ENCODE assay signal across 8 cellular contexts in the genomic region with DNA sequence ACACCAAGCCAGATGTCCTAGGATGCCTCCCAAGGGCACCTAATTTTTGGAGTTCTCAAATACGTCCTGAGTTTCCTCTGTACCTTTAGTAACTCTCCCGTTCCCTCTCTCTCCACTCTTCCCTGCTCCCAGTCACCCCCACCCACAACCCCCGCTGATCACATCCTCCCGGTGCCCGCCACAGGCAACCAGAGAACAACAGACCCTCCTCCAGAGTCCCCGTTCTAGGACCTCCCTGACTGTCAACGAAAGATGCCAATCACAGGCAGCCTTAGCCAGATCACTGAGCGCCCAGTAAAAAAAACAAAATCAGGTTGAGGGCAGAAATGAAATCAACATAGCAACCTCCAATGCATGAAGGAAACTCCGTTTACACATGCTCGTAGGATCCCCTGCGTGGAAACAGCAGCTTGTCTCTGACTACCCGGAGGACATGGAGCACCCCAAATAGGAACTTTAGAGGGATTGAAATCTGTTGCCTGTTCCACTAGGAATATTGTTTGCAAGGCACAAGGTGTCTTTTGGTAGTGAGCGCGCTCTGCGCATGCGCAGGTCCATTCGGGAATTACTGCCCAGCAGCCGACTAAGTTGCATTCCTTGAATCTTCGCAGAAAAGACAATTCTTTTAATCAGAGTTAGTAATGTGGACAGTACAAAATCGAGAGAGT. TPM values are rescaled to one million over a fixed set of nuclear protein-coding genes. Genes with fewer than 3 reads are reported as not detected.
A peak's percentile ranks its signal among the peaks of the same experiment; 100 is the strongest.
DNase-seq lines count a peak whose midpoint lies in the region; ATAC-seq and TF ChIP-seq lines count a peak whose summit lies in the region.

A gene (plus strand): TSS at position 557 of the 668 bp plus-strand sequence.

- no peaks in the 10 kb centered on the region for H3K36me3 ChIP-seq in left lung

- in situ Hi-C loops in GM13977 (cut with MboI; ENCODE audit: low pct_unique_long_range_greater_than_20kb, low sequenced_read_pairs, unreplicated experiment): no loop called here

- H3K27me3 Mint-ChIP-seq in T-helper 2 cell treated with Interferon-gamma antibody and Interleukin-4, amounts not matched to agents 5 μg/mL and 100 μg/mL, for 36 hours (ENCODE audit: low read depth): peaks cover 43% of the 10 kb centered on the region

- intact Hi-C loops in dorsolateral prefrontal cortex (cut with DNase I): loop anchor here (5.0 to 10.0 kb wide), 3 partner anchors 96 to 104 kb away; no protein-coding TSS in a partner anchor
- intact Hi-C loops in left lung (cut with DNase I): no loop called here

- no peaks in the 10 kb centered on the region for H3K9me3 ChIP-seq in left lung

- H3K27me3 ChIP-seq in dorsolateral prefrontal cortex: no peaks in the 10 kb centered on the region
- peaks cover 24 to 45% of the 10 kb centered on the region in 2 donors for H3K27me3 ChIP-seq in left lung

- peak within 1 kb of the TSS; percentile 83 for H3K4me3 Mint-ChIP-seq in T-helper 2 cell treated with Interferon-gamma antibody and Interleukin-4, amounts not matched to agents 5 μg/mL and 100 μg/mL, for 36 hours
- peak within 1 kb of the TSS; percentile 57 for H3K4me3 Mint-ChIP-seq in stimulated activated effector memory CD8-positive, alpha-beta T cell treated with anti-CD3 and anti-CD28 coated beads, Interleukin-12 subunit alpha, Interleukin-12 subunit beta, amount 100 ng/mL, for 72 hours

- peak; percentile 54 for ATAC-seq in left lung
- ATAC-seq in stimulated activated effector memory CD8-positive, alpha-beta T cell treated with anti-CD3 and anti-CD28 coated beads, Interleukin-12 subunit alpha, Interleukin-12 subunit beta, amount 100 ng/mL, for 72 hours: peak; percentile 23

- H3K4me3 ChIP-seq in dorsolateral prefrontal cortex: peak within 1 kb of the TSS; percentile 52 to 85 (median 71)
- H3K4me3 ChIP-seq in left lung: peak within 1 kb of the TSS; percentile 14 to 16

- DNase-seq in T-helper 2 cell treated with Interferon-gamma antibody and Interleukin-4, amounts not matched to agents 5 μg/mL and 100 μg/mL, for 36 hours (ENCODE audit: low spot score): no peak
- DNase-seq in T-helper 2 cell (no peak), T-helper 9 cell (peak; percentile 8), dorsolateral prefrontal cortex (peak; percentile 74 to 85 (median 80)), left lung (peak; percentile 50 to 81), A172 (ENCODE audit: low spot score) (no peak), GM13977 (ENCODE audit: low spot score) (no peak)
- peak; percentile 7 to 54 for DNase-seq in stimulated activated effector memory CD8-positive, alpha-beta T cell treated with anti-CD3 and anti-CD28 coated beads, Interleukin-12 subunit alpha, Interleukin-12 subunit beta, amount 100 ng/mL, for 72 hours (ENCODE audit: low spot score in 2 of 2)

- no peaks in the 10 kb centered on the region for H3K36me3 Mint-ChIP-seq in T-helper 2 cell treated with Interferon-gamma antibody and Interleukin-4, amounts not matched to agents 5 μg/mL and 100 μg/mL, for 36 hours (ENCODE audit: low read depth)
- H3K36me3 Mint-ChIP-seq in stimulated activated effector memory CD8-positive, alpha-beta T cell treated with anti-CD3 and anti-CD28 coated beads, Interleukin-12 subunit alpha, Interleukin-12 subunit beta, amount 100 ng/mL, for 72 hours: no peaks in the 10 kb centered on the region

- H3K27ac Mint-ChIP-seq in T-helper 2 cell treated with Interferon-gamma antibody and Interleukin-4, amounts not matched to agents 5 μg/mL and 100 μg/mL, for 36 hours: no peak within 1 kb of the TSS
- no peak within 1 kb of the TSS for H3K27ac Mint-ChIP-seq in stimulated activated effector memory CD8-positive, alpha-beta T cell treated with anti-CD3 and anti-CD28 coated beads, Interleukin-12 subunit alpha, Interleukin-12 subunit beta, amount 100 ng/mL, for 72 hours

- peaks cover 17% of the 10 kb centered on the region for H3K4me1 Mint-ChIP-seq in T-helper 2 cell treated with Interferon-gamma antibody and Interleukin-4, amounts not matched to agents 5 μg/mL and 100 μg/mL, for 36 hours (ENCODE audit: low read depth)
- H3K4me1 Mint-ChIP-seq in stimulated activated effector memory CD8-positive, alpha-beta T cell treated with anti-CD3 and anti-CD28 coated beads, Interleukin-12 subunit alpha, Interleukin-12 subunit beta, amount 100 ng/mL, for 72 hours: peaks cover 21% of the 10 kb centered on the region

- peak in 24 of 56 donors; percentile 4 to 48 (median 24) for TF ChIP-seq CTCF in dorsolateral prefrontal cortex (IDR thresholded peaks at IDR 0.05 in 54 of 56, conservative IDR thresholded peaks at IDR 0.05 in 2 of 56; ENCODE audit: low read depth in 1 of 56, partially characterized antibody in 56 of 56)
- no peak for TF ChIP-seq CTCF in left lung (IDR thresholded peaks at IDR 0.05)
- TF ChIP-seq CTCF in GM13977 (IDR thresholded peaks at IDR 0.05; ENCODE audit: extremely low read depth, insufficient read depth, missing control alignments): no peak

- H3K4me1 ChIP-seq in left lung: no peaks in the 10 kb centered on the region

- H3K27ac ChIP-seq in dorsolateral prefrontal cortex (peak within 1 kb of the TSS in 58 of 59 donors; percentile 52 to 95 (median 86)), left lung (no peak within 1 kb of the TSS)

- no peaks in the 10 kb centered on the region for H3K9me3 Mint-ChIP-seq in T-helper 2 cell treated with Interferon-gamma antibody and Interleukin-4, amounts not matched to agents 5 μg/mL and 100 μg/mL, for 36 hours
- H3K9me3 Mint-ChIP-seq in stimulated activated effector memory CD8-positive, alpha-beta T cell treated with anti-CD3 and anti-CD28 coated beads, Interleukin-12 subunit alpha, Interleukin-12 subunit beta, amount 100 ng/mL, for 72 hours: no peaks in the 10 kb centered on the region

RNA-seq across cellular contexts. Expression of the gene that starts here (rescaled TPM):
- 100 to 1,000 TPM in 50 of 120 experiments, 10 to 100 TPM in 70; 34.7 to 138 (median 95.9) TPM for total RNA-seq in dorsolateral prefrontal cortex
- total RNA-seq in left lung: not detected
- total RNA-seq in A172 (2014; rRNA removed; shearing (Covaris generic)): 1.00 and 1.7 TPM in 2 replicates

Comparison
In these comparisons a context has a peak if more than half of its experiments do, and no peak if none do; other contexts are left out.
1. RNA of the gene that starts here (total RNA-seq): 34.7 to 138 TPM in dorsolateral prefrontal cortex; 1.00 to 1.7 TPM in A172 and not detected in left lung; every median in the first group is over 10 times any median in the second.
2. Peak in DNase-seq, ATAC-seq and H3K4me3 ChIP-seq in left lung; RNA of the gene not detected or under 1 TPM.
3. DNase-seq: peak in T-helper 9 cell (single experiment), dorsolateral prefrontal cortex (10 of 10) and stimulated activated effector memory CD8-positive, alpha-beta T cell treated with anti-CD3 and anti-CD28 coated beads, Interleukin-12 subunit alpha, Interleukin-12 subunit beta, amount 100 ng/mL, for 72 hours (2 of 2); none in T-helper 2 cell treated with Interferon-gamma antibody and Interleukin-4, amounts not matched to agents 5 μg/mL and 100 μg/mL, for 36 hours (single experiment), T-helper 2 cell (0 of 5), A172 (single experiment) and GM13977 (single experiment).
4. H3K27ac ChIP-seq: peak in dorsolateral prefrontal cortex (58 of 59); none in left lung (0 of 2).
5. intact Hi-C loops: an anchor here in dorsolateral prefrontal cortex (5.0 to 10.0 kb wide); none called in left lung.